ENCODE assay signal across 1 cellular context in the genomic region with DNA sequence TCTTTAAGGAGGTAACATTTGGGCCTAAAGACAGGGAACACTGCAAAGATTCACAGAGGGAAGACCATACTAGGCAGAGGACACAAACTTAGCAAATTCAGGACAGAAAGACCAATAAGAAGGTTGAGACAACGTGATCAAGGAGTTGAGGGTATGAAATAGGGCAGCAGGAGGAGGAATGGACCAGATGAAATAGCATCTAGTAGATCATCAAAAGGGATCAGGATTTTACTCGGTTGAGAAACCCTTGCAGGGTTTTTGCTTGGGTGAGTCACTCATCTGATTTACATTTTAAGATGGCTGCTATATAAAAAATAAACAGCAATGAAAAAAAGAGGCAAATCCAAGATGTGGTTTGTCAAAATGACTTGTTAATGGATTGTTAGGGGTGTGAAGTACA.
TF ChIP-seq lines count a peak whose summit lies in the region.

No MANE protein-coding gene starts in this region.

TF ChIP-seq in GM12878, 131 proteins besides CTCF, POLR2A, EP300 and RAD21:
- peak; percentile 65; the same call in 1 of the 2 replicates for TF ChIP-seq POLR2AphosphoS5 (IDR thresholded peaks at IDR 0.05; ENCODE audit: low read length)
- TF ChIP-seq SMAD5 (IDR thresholded peaks at IDR 0.05; ENCODE audit: low read depth), result no peak
